15 cellular contexts compared by ENCODE assay signal in genomic region chr10:12228851-12229250, GRCh38.
"Had no signal": no experiment of that assay in that cellular context is flagged by ENCODE, and none has a peak within 500 bp of the region (broad histone marks: within the 10 kb centered on the region; RNA-seq: fewer than 3 reads in every experiment).

No MANE protein-coding gene starts in this region.

- H3K27ac Mint-ChIP-seq: endodermal cell; mesothelial cell of epicardium; natural killer cell; stimulated activated naive B cell treated with anti-CD40 and anti-IgM and Interleukin-4, amounts not matched to agents 10 μg/mL and 1 μg/mL and 100 μg/mL, for 72 hours had no signal

- H3K4me3 Mint-ChIP-seq: endodermal cell; mesothelial cell of epicardium; natural killer cell; neural crest cell; stimulated activated naive B cell treated with anti-CD40 and anti-IgM and Interleukin-4, amounts not matched to agents 10 μg/mL and 1 μg/mL and 100 μg/mL, for 72 hours had no signal

- H3K9me3 Mint-ChIP-seq: natural killer cell; stimulated activated naive B cell treated with anti-CD40 and anti-IgM and Interleukin-4, amounts not matched to agents 10 μg/mL and 1 μg/mL and 100 μg/mL, for 72 hours had no signal

- H3K4me1 Mint-ChIP-seq: endodermal cell; mesothelial cell of epicardium; natural killer cell; neural crest cell; stimulated activated naive B cell treated with anti-CD40 and anti-IgM and Interleukin-4, amounts not matched to agents 10 μg/mL and 1 μg/mL and 100 μg/mL, for 72 hours had no signal

- ATAC-seq: left lobe of liver; natural killer cell; stimulated activated naive B cell treated with anti-CD40 and anti-IgM and Interleukin-4, amounts not matched to agents 10 μg/mL and 1 μg/mL and 100 μg/mL, for 72 hours had no signal

- DNase-seq: cortex of kidney; endodermal cell; erythroblast; islet precursor cell; natural killer cell; sigmoid colon; stimulated activated CD4-positive, alpha-beta T cell treated with anti-CD3 and anti-CD28 coated beads, Interleukin-2, amount 100 ng/mL, for 24 hours; stimulated activated CD4-positive, alpha-beta T cell treated with anti-CD3 and anti-CD28 coated beads, Interleukin-4, amount 100 ng/mL, for 4 hours; stimulated activated naive B cell treated with anti-CD40 and anti-IgM and Interleukin-4, amounts not matched to agents 10 μg/mL and 1 μg/mL and 100 μg/mL, for 72 hours; thyroid gland; upper lobe of left lung; uterus had no signal

- H3K27me3 Mint-ChIP-seq: stimulated activated naive B cell treated with anti-CD40 and anti-IgM and Interleukin-4, amounts not matched to agents 10 μg/mL and 1 μg/mL and 100 μg/mL, for 72 hours had no signal
